Comparison of ENCODE assay signal across 8 cellular contexts in the genomic region with DNA sequence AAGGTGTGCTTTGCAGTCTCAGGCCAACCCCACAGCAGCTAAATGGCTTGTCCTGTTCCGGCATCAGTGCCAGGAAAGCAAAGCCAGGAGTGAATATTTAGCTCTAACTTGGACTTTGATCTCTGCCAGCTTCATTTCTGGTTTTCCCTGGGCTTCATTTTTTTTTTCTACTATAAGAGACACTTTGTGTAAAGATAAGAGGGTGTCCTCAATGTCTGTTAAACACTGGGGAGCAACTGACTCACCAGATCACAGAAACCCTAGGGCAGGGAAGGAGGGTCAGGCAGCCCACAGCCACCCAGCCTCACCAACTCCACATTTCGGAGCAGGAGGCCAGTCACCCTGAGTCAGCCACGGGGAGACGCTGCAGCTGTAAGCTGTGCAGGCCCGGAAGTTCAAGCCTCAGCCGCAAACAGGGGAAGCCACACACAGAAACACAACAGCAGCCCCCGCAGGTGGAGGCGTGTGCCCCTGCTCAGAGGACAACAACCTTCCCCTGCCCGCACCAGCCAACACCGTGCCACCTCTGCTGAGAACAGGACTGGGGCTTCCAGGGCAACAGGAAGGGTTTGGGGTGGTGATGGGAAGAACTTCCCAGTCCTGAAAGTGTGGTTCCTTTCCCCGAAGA. TPM values are rescaled to one million over a fixed set of nuclear protein-coding genes. Genes with fewer than 3 reads are reported as not detected.
DNase-seq lines count a peak whose midpoint lies in the region; ATAC-seq and TF ChIP-seq lines count a peak whose summit lies in the region.

No MANE protein-coding gene starts in this region.

- H3K9ac ChIP-seq in Loucy (ENCODE audit: low read depth, low read length, poor library complexity, severe bottlenecking), result peak overlapping the region; percentile 100

- H3K4me3 ChIP-seq in DOHH2 (ENCODE audit: low read length) (peak overlapping the region; percentile 100), Loucy (ENCODE audit: low read length, poor library complexity, severe bottlenecking) (peak overlapping the region; percentile 94)

- H3K4me2 ChIP-seq in DOHH2 (ENCODE audit: low read length) (peak overlapping the region; percentile 92), Loucy (ENCODE audit: low read depth, low read length, poor library complexity, severe bottlenecking) (peak overlapping the region; percentile 100)

- H3K27me3 ChIP-seq in DOHH2 (ENCODE audit: control insufficient read depth, low read length), result no peaks in the 10 kb centered on the region
- peaks cover under 1% of the 10 kb centered on the region for H3K27me3 ChIP-seq in Loucy (ENCODE audit: insufficient read depth, low read length, poor library complexity, severe bottlenecking)

- H3K27ac Mint-ChIP-seq in mesothelial cell of epicardium, result no peak overlapping the region

- H3K4me1 ChIP-seq in DOHH2 (ENCODE audit: control insufficient read depth, low read length), result peaks cover 70% of the 10 kb centered on the region
- H3K4me1 ChIP-seq in Loucy (ENCODE audit: insufficient read depth, low read length, poor library complexity, severe bottlenecking), result peaks cover 48% of the 10 kb centered on the region

- no peaks in the 10 kb centered on the region for H3K4me1 Mint-ChIP-seq in mesothelial cell of epicardium

- no peaks in the 10 kb centered on the region for H3K9me3 Mint-ChIP-seq in mesothelial cell of epicardium

- H3K79me2 ChIP-seq in DOHH2 (ENCODE audit: control insufficient read depth, low read length), result peaks cover 63% of the 10 kb centered on the region
- H3K79me2 ChIP-seq in Loucy (ENCODE audit: insufficient read depth, low read length), result peaks cover 82% of the 10 kb centered on the region

- H3K27me3 Mint-ChIP-seq in mesothelial cell of epicardium (ENCODE audit: low read depth), result no peaks in the 10 kb centered on the region

- DNase-seq in activated CD4-positive, alpha-beta T cell treated with anti-CD3 and anti-CD28 coated beads, Interleukin-2, amount 50 U/mL, for 4 hours, result peak; percentile 84 to 91
- DNase-seq in effector CD8-positive, alpha-beta T cell (lab: John Stamatoyannopoulos, UW), result peak; percentile 64
- DNase-seq in mesothelial cell of epicardium (ENCODE audit: low spot score in 2 of 2, unreplicated experiment in 2 of 2) (no peak), NCI-H1930 (lab: John Stamatoyannopoulos, UW) (no peak)
- DNase-seq in stimulated activated CD8-positive, alpha-beta memory T cell treated with anti-CD3 and anti-CD28 coated beads, Interleukin-4, amount 100 ng/mL, for 24 hours (ENCODE audit: low read depth), result peak; percentile 83

- peak overlapping the region; percentile 66 for H3K4me3 Mint-ChIP-seq in mesothelial cell of epicardium

- peaks cover 70% of the 10 kb centered on the region for H3K36me3 ChIP-seq in DOHH2 (ENCODE audit: control insufficient read depth, low read length)
- peaks cover 41% of the 10 kb centered on the region; the same call in 1 of the 2 replicates for H3K36me3 ChIP-seq in Loucy (ENCODE audit: insufficient read depth, low read length)

- peak; percentile 88 for TF ChIP-seq CTCF in DOHH2 (IDR thresholded peaks at IDR 0.05; ENCODE audit: low read depth, low read length, poor library complexity, severe bottlenecking)
- peak; percentile 88 for TF ChIP-seq CTCF in Loucy (conservative IDR thresholded peaks at IDR 0.05; ENCODE audit: low read length)
- TF ChIP-seq CTCF in mesothelial cell of epicardium (IDR thresholded peaks at IDR 0.05; ENCODE audit: unreplicated experiment), result no peak

- H3K27ac ChIP-seq in DOHH2 (ENCODE audit: low read depth, low read length), result peak overlapping the region; percentile 93

- H3K36me3 Mint-ChIP-seq in mesothelial cell of epicardium, result peaks cover 23% of the 10 kb centered on the region

- H3F3A ChIP-seq in DOHH2 (ENCODE audit: control insufficient read depth, insufficient read depth) (peaks cover 25% of the 10 kb centered on the region), Loucy (ENCODE audit: low read depth) (peaks cover 11% of the 10 kb centered on the region; the same call in 1 of the 2 replicates)

- H2AFZ ChIP-seq in Loucy (ENCODE audit: low read length), result no peak overlapping the region

- H3K9me2 ChIP-seq in DOHH2 (replicated peaks; ENCODE audit: control insufficient read depth, low read length) (no peaks in the 10 kb centered on the region), Loucy (replicated peaks; ENCODE audit: low read depth, low read length) (no peaks in the 10 kb centered on the region)

- ATAC-seq in GM21619 (IDR thresholded peaks at IDR 0.05; ENCODE audit: unreplicated experiment), result peak; percentile 71

- no peaks in the 10 kb centered on the region for H3K9me3 ChIP-seq in DOHH2 (ENCODE audit: control insufficient read depth, insufficient read depth, low read length)
- H3K9me3 ChIP-seq in Loucy (ENCODE audit: insufficient read depth, low read depth, low read length), result no peaks in the 10 kb centered on the region

- H4K20me1 ChIP-seq in DOHH2 (ENCODE audit: control insufficient read depth, insufficient read depth, low read depth, low read length) (no peaks in the 10 kb centered on the region), Loucy (ENCODE audit: insufficient read depth, low read length, poor library complexity, severe bottlenecking) (peaks cover 51% of the 10 kb centered on the region)

RNA-seq across cellular contexts. Expression of gene TNFRSF1A, which starts 6.3 kb away (rescaled TPM):
- total RNA-seq in mesothelial cell of epicardium, result 65.4 to 70.4 TPM (median 68.9 TPM) in 3 replicates

RNA-seq across cellular contexts. Expression of gene PLEKHG6, which starts 25.1 kb away (rescaled TPM):
- total RNA-seq in mesothelial cell of epicardium, result 16.1 to 18.3 TPM (median 16.4 TPM) in 3 replicates

RNA-seq across cellular contexts. Expression of gene SCNN1A, which starts 39.8 kb away (rescaled TPM):
- total RNA-seq in mesothelial cell of epicardium, result 20.1 to 21.5 TPM (median 20.3 TPM) in 3 replicates

RNA-seq across cellular contexts. Expression of gene LTBR, which starts 48.4 kb away (rescaled TPM):
- 61.7 to 68.1 TPM (median 66.8 TPM) in 3 replicates for total RNA-seq in mesothelial cell of epicardium

Comparison
In these comparisons a context has a peak if more than half of its experiments do, and no peak if none do; other contexts are left out.
1. DNase-seq: peak in activated CD4-positive, alpha-beta T cell treated with anti-CD3 and anti-CD28 coated beads, Interleukin-2, amount 50 U/mL, for 4 hours (2 of 2), effector CD8-positive, alpha-beta T cell (single experiment) and stimulated activated CD8-positive, alpha-beta memory T cell treated with anti-CD3 and anti-CD28 coated beads, Interleukin-4, amount 100 ng/mL, for 24 hours (single experiment); none in mesothelial cell of epicardium (0 of 2) and NCI-H1930 (0 of 2).